Comparison of ENCODE assay signal across 8 cellular contexts in the genomic region with DNA sequence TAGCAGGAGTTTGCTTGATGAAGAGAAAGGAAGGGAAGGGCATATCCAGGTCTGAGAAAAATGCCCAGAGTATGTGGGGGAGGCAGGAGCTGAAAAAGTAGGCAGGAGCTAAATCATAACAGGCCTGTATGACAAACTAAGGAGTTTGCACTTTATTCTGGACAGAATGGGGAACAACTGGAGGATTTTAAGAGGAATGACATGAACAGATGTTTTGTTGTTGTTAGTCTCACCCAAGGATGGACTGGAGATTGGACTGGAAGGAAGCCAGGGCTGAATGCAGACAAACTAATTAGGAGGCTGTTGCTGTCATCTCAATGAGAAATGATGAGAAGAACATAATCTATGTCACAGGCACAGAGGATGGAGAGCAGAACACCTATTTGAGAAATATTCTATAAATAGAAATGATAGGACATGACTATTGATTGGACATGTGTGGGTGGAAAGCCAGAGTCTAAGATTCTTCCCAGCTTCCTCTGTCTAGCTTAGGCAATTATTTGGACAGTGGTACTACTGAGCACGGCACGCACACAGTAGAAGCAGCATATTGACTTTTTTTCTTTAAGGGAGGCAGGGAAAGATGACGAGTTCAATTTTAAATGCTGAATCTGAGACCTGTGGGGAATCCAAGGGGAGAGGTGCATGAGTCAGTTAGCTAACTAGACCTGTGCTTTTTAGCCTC. TPM values are rescaled to one million over a fixed set of nuclear protein-coding genes. Genes with fewer than 3 reads are reported as not detected.
DNase-seq lines count a peak whose midpoint lies in the region; ATAC-seq and TF ChIP-seq lines count a peak whose summit lies in the region.

No MANE protein-coding gene starts in this region.

- H3K4me3 Mint-ChIP-seq in Calu3 (ENCODE audit: low read depth, unreplicated experiment), result peak overlapping the region; percentile 91

- in situ Hi-C loops in astrocyte of the spinal cord (cut with HindIII; ENCODE audit: low sequenced_read_pairs), result no loop called here

- no peaks in the 10 kb centered on the region for H3K9me3 Mint-ChIP-seq in Calu3 (ENCODE audit: low read depth, unreplicated experiment)

- peaks cover 36% of the 10 kb centered on the region for H3K36me3 Mint-ChIP-seq in Calu3 (ENCODE audit: insufficient read depth, unreplicated experiment)

- ATAC-seq in left lobe of liver (peak; percentile 39), GM19328 (IDR thresholded peaks at IDR 0.05; ENCODE audit: unreplicated experiment) (no peak)

- TF ChIP-seq POLR2A in suprapubic skin (IDR thresholded peaks at IDR 0.05) (no peak), lower leg skin (IDR thresholded peaks at IDR 0.05) (no peak)

- H3K4me1 ChIP-seq in suprapubic skin, result peaks cover 44% of the 10 kb centered on the region

- no peak for TF ChIP-seq EP300 in suprapubic skin (IDR thresholded peaks at IDR 0.05)

- no peaks in the 10 kb centered on the region for H3K27me3 Mint-ChIP-seq in Calu3 (ENCODE audit: unreplicated experiment)

- H3K4me3 ChIP-seq in astrocyte of the spinal cord (ENCODE audit: low read depth, low read length), result peak overlapping the region; percentile 100
- H3K4me3 ChIP-seq in suprapubic skin, result peak overlapping the region; percentile 99
- no peak overlapping the region for H3K4me3 ChIP-seq in lower leg skin (ENCODE audit: low read depth, poor library complexity, severe bottlenecking)

- POLR2A ChIA-PET in HEK293T (lab: Yijun Ruan, JAX), result interaction anchor here (0.9 to 3.6 kb wide), 11 partner anchors 8 to 182 kb away, joined by 3 to 29 read pairs (median 5); a partner anchor contains a TSS

- H3K27ac Mint-ChIP-seq in Calu3 (ENCODE audit: unreplicated experiment), result peak overlapping the region; percentile 96

- H3K36me3 ChIP-seq in suprapubic skin, result no peaks in the 10 kb centered on the region

- H3K27ac ChIP-seq in suprapubic skin, result peak overlapping the region; percentile 99

- TF ChIP-seq CTCF in Calu3 (IDR thresholded peaks at IDR 0.05; ENCODE audit: unreplicated experiment), result no peak
- no peak for TF ChIP-seq CTCF in astrocyte of the spinal cord (IDR thresholded peaks at IDR 0.05; ENCODE audit: low read depth, low read length)
- no peak for TF ChIP-seq CTCF in suprapubic skin (IDR thresholded peaks at IDR 0.05)
- TF ChIP-seq CTCF in lower leg skin (IDR thresholded peaks at IDR 0.05), result no peak

- intact Hi-C loops in Calu3 (cut with micrococcal nuclease; ENCODE audit: unreplicated experiment), result loop anchor here (5.0 kb wide), 2 partner anchors 51 to 71 kb away; a partner anchor contains a TSS
- intact Hi-C loops in lower leg skin (cut with DNase I; ENCODE audit: low total_unique reads), result no loop called here

- DNase-seq in Calu3 (no peak), LoVo (ENCODE audit: low spot score) (peak; percentile 6), astrocyte of the spinal cord (ENCODE audit: low read depth, low spot score) (peak; percentile 39), left lobe of liver (ENCODE audit: low spot score) (no peak), suprapubic skin (ENCODE audit: low spot score in 2 of 2) (no peak), HEK293T (ENCODE audit: extremely low spot score) (no peak), lower leg skin (ENCODE audit: low spot score in 2 of 2) (no peak)

- 2% methylated on average over 3 of the region's 3 CpGs for WGBS in suprapubic skin
- WGBS in lower leg skin, 2 donors, result 2% methylated on average over 3 of the region's 3 CpGs

- H3K9me3 ChIP-seq in suprapubic skin, result no peaks in the 10 kb centered on the region

- CTCF ChIA-PET in Calu3 (lab: Charles Lee) (interaction anchor here (0.7 to 1.6 kb wide), 5 partner anchors 8 to 65 kb away, joined by 3 to 5 read pairs (median 4); a partner anchor contains a TSS), HEK293T (lab: Yijun Ruan, JAX) (interaction anchor here (0.6 to 2.3 kb wide), 7 partner anchors 10 to 125 kb away, joined by 3 to 9 read pairs (median 5); no protein-coding TSS in a partner anchor)

- peaks cover 29% of the 10 kb centered on the region for H3K4me1 Mint-ChIP-seq in Calu3 (ENCODE audit: low read depth, unreplicated experiment)

- H3K27me3 ChIP-seq in suprapubic skin, result no peaks in the 10 kb centered on the region

- BruUV-seq in Calu3 (replicated peaks; lab: Mats Ljungman, UMichigan), result no TSS peak

TF ChIP-seq in HEK293T, 16 proteins besides CTCF, POLR2A, EP300 and RAD21:
- TF ChIP-seq BHLHE40 (IDR thresholded peaks at IDR 0.05; ENCODE audit: borderline replicate concordance) (no peak), FOXM1 (IDR thresholded peaks at IDR 0.05; ENCODE audit: borderline replicate concordance) (no peak), ELF4 (IDR thresholded peaks at IDR 0.05) (no peak), SP1 (IDR thresholded peaks at IDR 0.05) (no peak), ARNT (IDR thresholded peaks at IDR 0.05) (no peak), FOXA1 (IDR thresholded peaks at IDR 0.05) (no peak), NFRKB (IDR thresholded peaks at IDR 0.05) (no peak), TARDBP (IDR thresholded peaks at IDR 0.05) (no peak), FOXK2 (IDR thresholded peaks at IDR 0.05) (no peak), ZNF384 (IDR thresholded peaks at IDR 0.05) (no peak), LEF1 (IDR thresholded peaks at IDR 0.05; ENCODE audit: borderline replicate concordance) (no peak), SUZ12 (IDR thresholded peaks at IDR 0.05) (no peak), HDGF (IDR thresholded peaks at IDR 0.05; ENCODE audit: borderline replicate concordance) (no peak)
TF ChIP-seq in HEK293T: peak in this region for 0.

RNA-seq across cellular contexts. Expression of a gene that starts 1.1 kb away (rescaled TPM):
- total RNA-seq in Calu3 (2022) (45.2 and 45.4 TPM in 2 replicates), left lobe of liver (47.1 TPM), suprapubic skin (10 to 100 TPM; 46.8 to 61.1 (median 55.2) TPM), lower leg skin (10 to 100 TPM; 52.9 to 59.1 (median 57.6) TPM)

RNA-seq across cellular contexts. Expression of a gene that starts 50.0 kb away (rescaled TPM):
- 122 and 128 TPM in 2 replicates for total RNA-seq in Calu3 (2022)
- 52.2 TPM for total RNA-seq in left lobe of liver
- total RNA-seq in suprapubic skin, result 10 to 100 TPM; 48.8 to 62.0 (median 56.6) TPM
- 10 to 100 TPM; 50.5 to 67.9 (median 57.2) TPM for total RNA-seq in lower leg skin

Comparison
In these comparisons a context has a peak if more than half of its experiments do, and no peak if none do; other contexts are left out.
1. DNase-seq: peak in LoVo (single experiment) and astrocyte of the spinal cord (single experiment); none in Calu3 (single experiment), left lobe of liver (single experiment), suprapubic skin (0 of 2), HEK293T (single experiment) and lower leg skin (0 of 2).